Comparison of ENCODE assay signal across 17 cellular contexts in the genomic region with DNA sequence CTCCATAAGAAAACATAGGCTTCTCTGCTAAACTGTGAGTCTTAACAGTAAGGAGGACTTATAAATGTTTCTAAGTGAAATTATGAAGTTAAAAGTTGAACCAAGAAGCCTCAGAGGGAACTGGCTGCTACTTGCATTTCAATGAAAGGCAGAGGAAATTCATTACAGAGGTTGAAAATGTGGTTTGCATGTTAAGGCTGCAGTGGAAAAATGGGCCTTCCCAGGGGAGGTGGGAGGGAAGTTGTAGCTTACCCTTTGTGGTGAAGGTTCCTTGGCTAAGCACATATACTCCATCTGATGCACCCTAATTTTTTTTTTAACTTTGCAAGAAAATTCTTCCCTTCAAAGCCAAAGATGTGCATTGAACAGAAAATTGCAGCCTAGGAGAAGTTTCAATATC.
DNase-seq lines count a peak whose midpoint lies in the region; ATAC-seq and TF ChIP-seq lines count a peak whose summit lies in the region.
"Had no signal": no experiment of that assay in that cellular context is flagged by ENCODE, and none has a peak within 500 bp of the region (broad histone marks: within the 10 kb centered on the region; RNA-seq: fewer than 3 reads in every experiment).

No MANE protein-coding gene starts in this region.

- H3K36me3 Mint-ChIP-seq in T-cell (no peaks in the 10 kb centered on the region), MCF 10A (ENCODE audit: insufficient read depth, unreplicated experiment) (peaks cover 6% of the 10 kb centered on the region)

- H3K27me3 Mint-ChIP-seq in T-cell = no peaks in the 10 kb centered on the region
- no peaks in the 10 kb centered on the region for H3K27me3 Mint-ChIP-seq in MCF 10A (ENCODE audit: insufficient read depth, unreplicated experiment)

- no TSS peak for BruUV-seq in MCF 10A (replicated peaks; lab: Mats Ljungman, UMichigan)

- CTCF ChIA-PET in T-cell (lab: Charles Lee) (interaction anchor here in 1 of 2 donors (1.0 kb wide), 1 partner anchor 73 kb away, joined by 3 read pairs; no protein-coding TSS in a partner anchor), MCF 10A (lab: Yijun Ruan, JAX) (interaction anchor here (1.0 to 1.3 kb wide), 2 partner anchors 14 to 135 kb away, joined by 3 to 4 read pairs; no protein-coding TSS in a partner anchor)

- peaks cover 33 to 69% (median 43%) of the 10 kb centered on the region in 3 donors for H3K4me1 Mint-ChIP-seq in T-cell
- peaks cover 14% of the 10 kb centered on the region for H3K4me1 Mint-ChIP-seq in MCF 10A (ENCODE audit: insufficient read depth, unreplicated experiment)

- H3K4me3 Mint-ChIP-seq in T-cell (peak overlapping the region in 1 of 3 donors; percentile 13), MCF 10A (ENCODE audit: unreplicated experiment) (no peak overlapping the region)
- H3K4me3 Mint-ChIP-seq: activated B cell treated with CpG ODN at 0.5 μM for 24 hours had no signal

- intact Hi-C loops in MCF 10A (cut with micrococcal nuclease) = no loop called here

- POLR2A ChIA-PET in T-cell (lab: Charles Lee) = no interaction called here
- POLR2A ChIA-PET in MCF 10A (lab: Yijun Ruan, JAX) = interaction anchor here (0.7 to 1.1 kb wide), 2 partner anchors 16 to 24 kb away, joined by 4 read pairs; no protein-coding TSS in a partner anchor

- H3K9me3 Mint-ChIP-seq in T-cell (no peaks in the 10 kb centered on the region), MCF 10A (ENCODE audit: unreplicated experiment) (no peaks in the 10 kb centered on the region)
- H3K9me3 Mint-ChIP-seq: activated B cell treated with CpG ODN at 0.5 μM for 24 hours had no signal

- H3K4me3 ChIP-seq in GM12865 (ENCODE audit: low read depth, low read length) = no peak overlapping the region
- no peak overlapping the region for H3K4me3 ChIP-seq in fibroblast of the aortic adventitia (ENCODE audit: low read depth, low read length)
- H3K4me3 ChIP-seq: prostate gland had no signal

- H3K27ac Mint-ChIP-seq in T-cell (peak overlapping the region; percentile 8 to 44), MCF 10A (ENCODE audit: low read depth, unreplicated experiment) (no peak overlapping the region)
- H3K27ac Mint-ChIP-seq: activated B cell treated with CpG ODN at 0.5 μM for 24 hours had no signal

- ATAC-seq in T-cell (replicated peaks in 1 of 4) = no peak
- ATAC-seq in GM18511 (IDR thresholded peaks at IDR 0.05; ENCODE audit: unreplicated experiment) = no peak
- ATAC-seq: foreskin keratinocyte had no signal

- DNase-seq in AG09319 (ENCODE audit: extremely low read depth, low read depth) (peak; percentile 16), GM12865 (ENCODE audit: low read depth) (peak; percentile 36), T-cell (no peak), fibroblast of the aortic adventitia (ENCODE audit: low read depth) (peak; percentile 84), MCF 10A (ENCODE audit: unreplicated experiment) (no peak)
- DNase-seq in stimulated activated naive CD4-positive, alpha-beta T cell treated with Interleukin-2 at 50 U/mL for 16 hours (lab: John Stamatoyannopoulos, UW) = no peak
- no peak for DNase-seq in activated CD4-positive, alpha-beta T cell treated with anti-CD3 and anti-CD28 coated beads, Interleukin-2, amount 50 U/mL, for 1 hour
- DNase-seq: activated B cell treated with CpG ODN at 0.5 μM for 24 hours, BE2C, EL, foreskin keratinocyte, GOT3, KG1, NCI-H1930, Right ventricle myocardium superior had no signal

- no peak for TF ChIP-seq CTCF in AG09319 (IDR thresholded peaks at IDR 0.05; ENCODE audit: low read depth, low read length)
- no peak for TF ChIP-seq CTCF in GM12865 (IDR thresholded peaks at IDR 0.05; ENCODE audit: insufficient read depth, low read depth, low read length, missing control alignments)
- TF ChIP-seq CTCF in fibroblast of the aortic adventitia (IDR thresholded peaks at IDR 0.05; ENCODE audit: insufficient read depth, low read length) = no peak
- no peak for TF ChIP-seq CTCF in MCF 10A (IDR thresholded peaks at IDR 0.05; ENCODE audit: unreplicated experiment)

Comparison
In these comparisons a context has a peak if more than half of its experiments do, and no peak if none do; other contexts are left out.
1. DNase-seq: peak in AG09319 (single experiment), GM12865 (single experiment) and fibroblast of the aortic adventitia (single experiment); none in T-cell (0 of 34), MCF 10A (single experiment), stimulated activated naive CD4-positive, alpha-beta T cell treated with Interleukin-2 at 50 U/mL for 16 hours (single experiment) and activated CD4-positive, alpha-beta T cell treated with anti-CD3 and anti-CD28 coated beads, Interleukin-2, amount 50 U/mL, for 1 hour (single experiment).